20 cellular contexts compared by ENCODE assay signal in the genomic region with DNA sequence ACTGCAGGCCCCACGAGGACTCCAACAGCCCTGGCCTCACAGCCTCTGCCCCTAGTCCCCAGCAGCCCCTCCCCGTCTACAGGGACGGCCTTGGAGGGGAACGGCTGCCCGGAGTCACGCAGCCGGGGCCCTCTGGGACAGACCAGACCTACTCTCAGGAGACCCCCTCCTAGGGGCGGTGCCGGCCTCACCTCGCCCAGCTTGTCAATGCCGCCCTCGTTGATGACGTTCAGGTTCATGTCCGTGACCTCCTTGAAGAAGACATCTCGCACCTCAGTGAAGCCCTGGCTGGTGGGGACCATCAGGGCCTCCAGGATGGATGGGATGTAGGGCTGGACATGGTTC. TPM values are rescaled to one million over a fixed set of nuclear protein-coding genes. Genes with fewer than 3 reads are reported as not detected.
DNase-seq lines count a peak whose midpoint lies in the region; ATAC-seq and TF ChIP-seq lines count a peak whose summit lies in the region.
"Had no signal": no experiment of that assay in that cellular context is flagged by ENCODE, and none has a peak within 500 bp of the region (broad histone marks: within the 10 kb centered on the region; RNA-seq: fewer than 3 reads in every experiment).

No MANE protein-coding gene starts in this region.

- H3K4me1 ChIP-seq in sigmoid colon, result peaks cover 0 to 22% (median 16%) of the 10 kb centered on the region in 4 donors
- no peaks in the 10 kb centered on the region for H3K4me1 ChIP-seq in upper lobe of right lung

- DNase-seq in coronary artery (ENCODE audit: low spot score) (no peak), left ventricle myocardium superior (peak; percentile 57), sigmoid colon (no peak), upper lobe of right lung (peak; percentile 59)
- DNase-seq in activated CD4-positive, CD25-positive, alpha-beta regulatory T cell (lab: John Stamatoyannopoulos, UW), result no peak
- DNase-seq: activated B cell treated with CpG ODN at 0.5 μM for 24 hours; activated CD4-positive, alpha-beta memory T cell treated with anti-CD3 and anti-CD28 coated beads for 36 hours; activated effector memory CD4-positive, alpha-beta T cell treated with Interleukin-2 at 50 U/mL for 16 hours; GDM1; NCI-H1694; NCI-H2171; NCI-H524 treated with DMSO at 0.1 percent for 48 hours; nucleus accumbens; Peyer's patch; stimulated activated CD8-positive, alpha-beta memory T cell treated with anti-CD3 and anti-CD28 coated beads, Interleukin-4, amount 100 ng/mL, for 48 hours; substantia nigra had no signal

- peak; percentile 45 for ATAC-seq in left ventricle myocardium superior
- no peak for ATAC-seq in upper lobe of right lung
- no peak for ATAC-seq in HG02763 (IDR thresholded peaks at IDR 0.05; ENCODE audit: unreplicated experiment)
- ATAC-seq in GM19467 (IDR thresholded peaks at IDR 0.05; ENCODE audit: unreplicated experiment), result no peak
- no peak for ATAC-seq in HG02938 (IDR thresholded peaks at IDR 0.05; ENCODE audit: unreplicated experiment)

- no peak overlapping the region for H3K4me3 ChIP-seq in coronary artery
- H3K4me3 ChIP-seq in sigmoid colon, result no peak overlapping the region
- H3K4me3 ChIP-seq in upper lobe of right lung, result no peak overlapping the region
- H3K4me3 ChIP-seq: Peyer's patch, SK-N-MC had no signal

- no peak for TF ChIP-seq POLR2A in sigmoid colon (IDR thresholded peaks at IDR 0.05)

- 87% methylated on average over 15 of the region's 15 CpGs for WGBS in sigmoid colon, 2 donors

- intact Hi-C loops in left ventricle myocardium superior (cut with micrococcal nuclease), result no loop called here
- intact Hi-C loops in sigmoid colon (cut with DNase I), result loop anchor here (10.0 kb wide), 1 partner anchor 415 kb away; no protein-coding TSS in a partner anchor
- intact Hi-C loops in upper lobe of right lung (cut with DNase I), result no loop called here

- peak overlapping the region; percentile 71 to 92 for H3K27ac ChIP-seq in coronary artery
- H3K27ac ChIP-seq in sigmoid colon, result peak overlapping the region; percentile 11 to 72 (median 68)
- peak overlapping the region; percentile 56 for H3K27ac ChIP-seq in upper lobe of right lung
- H3K27ac ChIP-seq: SK-N-MC had no signal

- no peak for TF ChIP-seq EP300 in sigmoid colon (IDR thresholded peaks at IDR 0.05)

- H3K36me3 ChIP-seq in sigmoid colon (peaks cover 0 to 72% (median 44%) of the 10 kb centered on the region in 4 donors), upper lobe of right lung (peaks cover 93% of the 10 kb centered on the region)

- H3K27me3 ChIP-seq in sigmoid colon (no peaks in the 10 kb centered on the region), upper lobe of right lung (no peaks in the 10 kb centered on the region)
- H3K27me3 ChIP-seq: Peyer's patch had no signal

- H3K9me3 ChIP-seq in sigmoid colon (no peaks in the 10 kb centered on the region), upper lobe of right lung (no peaks in the 10 kb centered on the region)
- H3K9me3 ChIP-seq: Peyer's patch had no signal

- TF ChIP-seq CTCF in coronary artery (IDR thresholded peaks at IDR 0.05), result no peak
- TF ChIP-seq CTCF in sigmoid colon (IDR thresholded peaks at IDR 0.05), result no peak
- TF ChIP-seq CTCF in upper lobe of right lung (IDR thresholded peaks at IDR 0.05), result no peak

RNA-seq across cellular contexts. Expression of gene LRSAM1, which starts 58.6 kb away (rescaled TPM):
- total RNA-seq in left ventricle myocardium superior (52.0 TPM), sigmoid colon (10 to 100 TPM; 17.9 to 54.0 (median 30.2) TPM), upper lobe of right lung (18.8 TPM)
- 10 to 100 TPM in 1 of 3 donors, 1 to 10 TPM in 2; 6.9 to 17.4 (median 7.2) TPM for polyA plus RNA-seq in sigmoid colon

RNA-seq across cellular contexts. Expression of gene RPL12, which starts 58.7 kb away (rescaled TPM):
- total RNA-seq in left ventricle myocardium superior (637 TPM), sigmoid colon (1,000 to 10,000 TPM; 2,502 to 5,061 (median 3,494) TPM), upper lobe of right lung (1,020 TPM)
- 1,000 to 10,000 TPM; 2,492 to 4,552 (median 2,965) TPM for polyA plus RNA-seq in sigmoid colon

Comparison
In these comparisons a context has a peak if more than half of its experiments do, and no peak if none do; other contexts are left out.
1. DNase-seq: peak in left ventricle myocardium superior (single experiment) and upper lobe of right lung (single experiment); none in coronary artery (single experiment), sigmoid colon (single experiment) and activated CD4-positive, CD25-positive, alpha-beta regulatory T cell (0 of 4).
2. Peak in every context shown above with its lines, with median percentiles within 50 percentile points of each other: H3K27ac ChIP-seq.